ENCODE assay signal across 1 cellular context in genomic region chr19:10237702-10238101, GRCh38.
TF ChIP-seq lines count a peak whose summit lies in the region.

No MANE protein-coding gene starts in this region.

TF ChIP-seq in GM12878, 131 proteins besides CTCF, POLR2A, EP300 and RAD21:
- TF ChIP-seq YBX1 (IDR thresholded peaks at IDR 0.05) = no peak
- no peak for TF ChIP-seq PML (IDR thresholded peaks at IDR 0.05; ENCODE audit: low read length)
- no peak for TF ChIP-seq FOXK2 (IDR thresholded peaks at IDR 0.05)
- TF ChIP-seq IKZF2 (IDR thresholded peaks at IDR 0.05) = peak in 1 of 2 experiments; percentile 7; a peak in 1 of 4 replicates
- TF ChIP-seq MTA3 (IDR thresholded peaks at IDR 0.05; ENCODE audit: borderline replicate concordance, low read length) = no peak
